8 cellular contexts compared by ENCODE assay signal in genomic region chr19:42433503-42434260, GRCh38. TPM values are rescaled to one million over a fixed set of nuclear protein-coding genes. Genes with fewer than 3 reads are reported as not detected.
DNase-seq lines count a peak whose midpoint lies in the region; FAIRE-seq and TF ChIP-seq lines count a peak whose summit lies in the region.

No MANE protein-coding gene starts in this region.

- peak overlapping the region; percentile 28; the same call in 1 of the 2 replicates for H3K4me2 ChIP-seq in OCI-LY7 (ENCODE audit: low read length)

- POLR2A ChIA-PET in OCI-LY7 (lab: Charles Lee) = no interaction called here

- H3K4me1 ChIP-seq in OCI-LY7 (ENCODE audit: insufficient read depth, low read length, poor library complexity, severe bottlenecking) (peaks cover 15% of the 10 kb centered on the region), tibial nerve (peaks cover 0 to 27% (median 5%) of the 10 kb centered on the region in 4 donors)

- FAIRE-seq in H54 (lab: Jason Lieb, UNC) (peak; percentile 69), frontal cortex (lab: Jason Lieb, UNC) (no peak)

- H3K9me2 ChIP-seq in OCI-LY7 (ENCODE audit: insufficient read depth, low read length) = no peaks in the 10 kb centered on the region

- no peaks in the 10 kb centered on the region for H3K27me3 ChIP-seq in tibial nerve

- H3K4me3 ChIP-seq in OCI-LY7 (ENCODE audit: low read depth, low read length, poor library complexity, severe bottlenecking) = no peak overlapping the region
- no peak overlapping the region for H3K4me3 ChIP-seq in tibial nerve

- peak; percentile 55 for DNase-seq in AG08396 (ENCODE audit: low spot score)
- peak; percentile 60 for DNase-seq in H54 (ENCODE audit: insufficient read length, low spot score)
- DNase-seq in OCI-LY7 (ENCODE audit: low spot score) = peak; percentile 74
- DNase-seq in activated T-cell treated with anti-CD3 and anti-CD28 coated beads, Interleukin-2, amount 50 U/mL, for 48 hours = peak; percentile 73 to 74
- peak; percentile 65 for DNase-seq in fibroblast of the conjunctiva (ENCODE audit: low read depth)
- peak; percentile 82 for DNase-seq in neural crest cell (ENCODE audit: low read depth, low spot score)
- peak; percentile 80 to 90 for DNase-seq in tibial nerve (ENCODE audit: low spot score in 2 of 2)
- no peak for DNase-seq in frontal cortex (ENCODE audit: low spot score in 2 of 2)

- peak overlapping the region; percentile 80 for H2AFZ ChIP-seq in OCI-LY7 (ENCODE audit: low read length)

- TF ChIP-seq POLR2A in H54 (IDR thresholded peaks at IDR 0.05; ENCODE audit: low read depth, low read length) (no peak), tibial nerve (IDR thresholded peaks at IDR 0.05) (no peak)

- no peaks in the 10 kb centered on the region for H3K9me3 ChIP-seq in OCI-LY7 (ENCODE audit: low read length)
- H3K9me3 ChIP-seq in tibial nerve = no peaks in the 10 kb centered on the region

- no peak overlapping the region for H3K27ac ChIP-seq in OCI-LY7 (ENCODE audit: low read depth, low read length, poor library complexity, severe bottlenecking)
- H3K27ac ChIP-seq in tibial nerve = peak overlapping the region in 1 of 4 donors; percentile 32

- BruUV-seq in OCI-LY7 (replicated peaks; lab: Mats Ljungman, UMichigan) = no TSS peak

- peak overlapping the region; percentile 49 for H3K4me3 Mint-ChIP-seq in neural crest cell

- CTCF ChIA-PET in OCI-LY7 (lab: Charles Lee; ENCODE audit: unreplicated experiment) = no interaction called here

- no peaks in the 10 kb centered on the region for H4K20me1 ChIP-seq in OCI-LY7 (ENCODE audit: insufficient read depth, low read length)

- no peaks in the 10 kb centered on the region for H3K79me2 ChIP-seq in OCI-LY7 (ENCODE audit: insufficient read depth, low read depth, low read length)

- H3K4me1 Mint-ChIP-seq in neural crest cell = peaks cover 21% of the 10 kb centered on the region

- H3K9me3 Mint-ChIP-seq in neural crest cell = no peaks in the 10 kb centered on the region

- no peaks in the 10 kb centered on the region for H3K27me3 Mint-ChIP-seq in neural crest cell (ENCODE audit: low read depth)

- intact Hi-C loops in OCI-LY7 (cut with micrococcal nuclease; ENCODE audit: unreplicated experiment) = loop anchor here (1.0 kb wide), 1 partner anchor 13 kb away; no protein-coding TSS in a partner anchor

- TF ChIP-seq CTCF in OCI-LY7 (conservative IDR thresholded peaks at IDR 0.05; ENCODE audit: low read length) (peak; percentile 95), neural crest cell (conservative IDR thresholded peaks at IDR 0.05) (peak; percentile 78), tibial nerve (IDR thresholded peaks at IDR 0.05) (peak; percentile 43 to 62 (median 52))

- peak; percentile 38 to 80 for TF ChIP-seq EP300 in tibial nerve (IDR thresholded peaks at IDR 0.05)

- H3K36me3 Mint-ChIP-seq in neural crest cell (ENCODE audit: low read depth) = no peaks in the 10 kb centered on the region

- 26 to 30% methylated on average over 9 of the region's 9 CpGs for WGBS in tibial nerve, 2 donors

- H3K36me3 ChIP-seq in OCI-LY7 (ENCODE audit: insufficient read depth, low read length) (no peaks in the 10 kb centered on the region), tibial nerve (no peaks in the 10 kb centered on the region)

- no peak overlapping the region for H3K27ac Mint-ChIP-seq in neural crest cell (ENCODE audit: unreplicated experiment)

RNA-seq across cellular contexts. Expression of gene LIPE, which starts 6.5 kb away (rescaled TPM):
- 11.5 and 21.2 TPM in 2 replicates for total RNA-seq in OCI-LY7 (2014; rRNA removed; shearing (Covaris generic))
- 35.6 and 39.3 TPM in 2 replicates for total RNA-seq in OCI-LY7 (2022)
- 24.5 and 29.1 TPM in 2 replicates for total RNA-seq in neural crest cell
- total RNA-seq in tibial nerve = 100 to 1,000 TPM in 3 of 4 donors, 10 to 100 TPM in 1; 77.1 to 717 (median 234) TPM
- 10.2 TPM for total RNA-seq in frontal cortex

RNA-seq across cellular contexts. Expression of gene CXCL17, which starts 9.1 kb away (rescaled TPM):
- total RNA-seq in OCI-LY7 (2014; rRNA removed; shearing (Covaris generic)) = not detected in 2 replicates
- total RNA-seq in OCI-LY7 (2022) (not detected in 2 replicates), neural crest cell (not detected in 2 replicates), tibial nerve (not detected), frontal cortex (not detected)

RNA-seq across cellular contexts. Expression of gene CNFN, which starts 43.6 kb away (rescaled TPM):
- total RNA-seq in OCI-LY7 (2014; rRNA removed; shearing (Covaris generic)) = not detected in 2 replicates
- total RNA-seq in OCI-LY7 (2022) (0.81 and 0.95 TPM in 2 replicates), neural crest cell (2.2 and 3.6 TPM in 2 replicates), tibial nerve (1 to 10 TPM in 1 of 4 donors, not detected in 3; 5.0 TPM), frontal cortex (not detected)

Comparison
In these comparisons a context has a peak if more than half of its experiments do, and no peak if none do; other contexts are left out.
1. DNase-seq: peak in AG08396 (single experiment), H54 (single experiment), OCI-LY7 (single experiment), activated T-cell treated with anti-CD3 and anti-CD28 coated beads, Interleukin-2, amount 50 U/mL, for 48 hours (2 of 2), fibroblast of the conjunctiva (single experiment), neural crest cell (single experiment) and tibial nerve (2 of 2); none in frontal cortex (0 of 2).
2. Peak in every context shown above with its lines, with median percentiles within 50 percentile points of each other: CTCF ChIP-seq.